In the genomic region with DNA sequence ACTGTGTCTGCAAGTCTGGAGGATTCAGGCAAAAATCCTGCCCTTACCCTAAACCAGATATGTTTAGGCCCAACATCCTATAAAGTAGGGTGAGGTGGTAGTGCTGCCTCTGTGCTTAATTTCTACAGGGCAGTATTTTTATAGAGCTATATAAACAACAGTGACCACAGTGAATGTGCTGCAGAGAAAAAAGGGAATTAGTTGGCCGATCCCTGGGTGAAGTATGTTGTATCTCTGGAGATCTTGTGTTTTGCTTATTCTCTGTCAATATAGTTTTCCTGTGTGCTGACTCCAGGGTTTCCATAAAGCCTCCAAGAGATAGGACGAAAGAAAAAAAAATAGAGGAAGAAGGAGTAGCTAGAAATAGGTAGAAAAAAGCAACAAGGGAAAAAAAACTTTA, we compare ENCODE assay signal across 25 cellular contexts.
"Had no signal": no experiment of that assay in that cellular context is flagged by ENCODE, and none has a peak within 500 bp of the region (broad histone marks: within the 10 kb centered on the region; RNA-seq: fewer than 3 reads in every experiment).

No MANE protein-coding gene starts in this region.

- H3K4me1 Mint-ChIP-seq: activated naive CD4-positive, alpha-beta T cell treated with anti-CD3 and anti-CD28 coated beads, Interleukin-2, amount 50 U/mL, for 24 hours; stimulated activated naive CD8-positive, alpha-beta T cell treated with anti-CD3 and anti-CD28 coated beads, Interleukin-15, amount 100 ng/mL, for 72 hours had no signal

- FAIRE-seq: TTC549, urothelium cell line had no signal

- H3K9me3 ChIP-seq: heart left ventricle, mucosa of descending colon, suprapubic skin, tibial nerve had no signal

- H3K4me3 ChIP-seq: heart left ventricle, mucosa of descending colon, suprapubic skin, tibial nerve had no signal

- ATAC-seq: activated CD8-positive, alpha-beta T cell treated with anti-CD3 and anti-CD28 coated beads, Interleukin-2, amount 10 ng/mL, durations not matched to agents 7 days and 5 days; left cardiac atrium; mucosa of descending colon; stimulated activated naive CD8-positive, alpha-beta T cell treated with anti-CD3 and anti-CD28 coated beads, Interleukin-15, amount 100 ng/mL, for 72 hours had no signal

- H3K27me3 ChIP-seq: brain microvascular endothelial cell, heart left ventricle, suprapubic skin, tibial nerve had no signal

- H3K36me3 ChIP-seq: brain microvascular endothelial cell, heart left ventricle, suprapubic skin, tibial nerve had no signal

- H3K9me3 Mint-ChIP-seq: activated naive CD4-positive, alpha-beta T cell treated with anti-CD3 and anti-CD28 coated beads, Interleukin-2, amount 50 U/mL, for 24 hours; memory B cell; naive B cell; stimulated activated naive CD8-positive, alpha-beta T cell treated with anti-CD3 and anti-CD28 coated beads, Interleukin-15, amount 100 ng/mL, for 72 hours; T-helper 2 cell treated with Interferon-gamma antibody and Interleukin-4, amounts not matched to agents 5 μg/mL and 100 μg/mL, for 36 hours had no signal

- DNase-seq: activated CD4-positive, alpha-beta T cell treated with anti-CD3 and anti-CD28 coated beads for 1 hour; activated CD4-positive, alpha-beta T cell treated with anti-CD3 and anti-CD28 coated beads, Interleukin-2, amount 50 U/mL, for 1 hour; activated CD8-positive, alpha-beta T cell treated with anti-CD3 and anti-CD28 coated beads, Interleukin-2, amount 10 ng/mL, durations not matched to agents 7 days and 5 days; activated gamma-delta T cell treated with Interleukin-2 at 50 U/mL for 16 hours; anterior cingulate cortex; brain microvascular endothelial cell; caudate nucleus; dermis blood vessel endothelial cell; effector CD8-positive, alpha-beta T cell; heart left ventricle; islet precursor cell; left cardiac atrium; mucosa of descending colon; naive B cell; occipital lobe; stimulated activated CD4-positive, alpha-beta T cell treated with anti-CD3 and anti-CD28 coated beads, Interleukin-1b, Interleukin-23, amount 100 ng/mL, for 48 hours; stimulated activated naive CD8-positive, alpha-beta T cell treated with anti-CD3 and anti-CD28 coated beads, Interleukin-15, amount 100 ng/mL, for 72 hours had no signal

- H3K36me3 Mint-ChIP-seq: activated naive CD4-positive, alpha-beta T cell treated with anti-CD3 and anti-CD28 coated beads, Interleukin-2, amount 50 U/mL, for 24 hours; memory B cell; naive B cell had no signal

- H3K27ac Mint-ChIP-seq: activated CD8-positive, alpha-beta T cell treated with anti-CD3 and anti-CD28 coated beads, Interleukin-2, amount 10 ng/mL, durations not matched to agents 7 days and 5 days; activated naive CD4-positive, alpha-beta T cell treated with anti-CD3 and anti-CD28 coated beads, Interleukin-2, amount 50 U/mL, for 24 hours; memory B cell; naive B cell; stimulated activated naive CD8-positive, alpha-beta T cell treated with anti-CD3 and anti-CD28 coated beads, Interleukin-15, amount 100 ng/mL, for 72 hours; T-helper 2 cell treated with Interferon-gamma antibody and Interleukin-4, amounts not matched to agents 5 μg/mL and 100 μg/mL, for 36 hours had no signal

- H3K27me3 Mint-ChIP-seq: activated naive CD4-positive, alpha-beta T cell treated with anti-CD3 and anti-CD28 coated beads, Interleukin-2, amount 50 U/mL, for 24 hours had no signal

- H3K4me3 Mint-ChIP-seq: activated CD8-positive, alpha-beta T cell treated with anti-CD3 and anti-CD28 coated beads, Interleukin-2, amount 10 ng/mL, durations not matched to agents 7 days and 5 days; activated naive CD4-positive, alpha-beta T cell treated with anti-CD3 and anti-CD28 coated beads, Interleukin-2, amount 50 U/mL, for 24 hours; memory B cell; naive B cell; neural crest cell; stimulated activated naive CD8-positive, alpha-beta T cell treated with anti-CD3 and anti-CD28 coated beads, Interleukin-15, amount 100 ng/mL, for 72 hours; T-helper 2 cell treated with Interferon-gamma antibody and Interleukin-4, amounts not matched to agents 5 μg/mL and 100 μg/mL, for 36 hours had no signal

- H3K27ac ChIP-seq: brain microvascular endothelial cell, suprapubic skin, tibial nerve had no signal
